In genomic region chr10:80497187-80498038, GRCh38 we compare ENCODE assay signal across 7 cellular contexts.
DNase-seq lines count a peak whose midpoint lies in the region; TF ChIP-seq lines count a peak whose summit lies in the region.

No MANE protein-coding gene starts in this region.

- TF ChIP-seq CTCF in astrocyte of the cerebellum (IDR thresholded peaks at IDR 0.05; ENCODE audit: low read depth, low read length, missing control alignments), result no peak

- peak overlapping the region; percentile 16 for H3K9ac ChIP-seq in NT2/D1 (ENCODE audit: insufficient read length, low read depth)

- no peaks in the 10 kb centered on the region for H3K27me3 ChIP-seq in NT2/D1 (ENCODE audit: insufficient read depth, insufficient read length)

- DNase-seq in NT2/D1 (ENCODE audit: low read depth, low spot score), result no peak
- peak; percentile 88 for DNase-seq in astrocyte of the cerebellum (ENCODE audit: low read depth)
- peak; percentile 78 for DNase-seq in iris pigment epithelial cell (ENCODE audit: low read depth)
- peak; percentile 64 for DNase-seq in stromal cell of bone marrow (ENCODE audit: low read depth)
- DNase-seq in cortex of kidney (lab: John Stamatoyannopoulos, UW), result no peak
- DNase-seq in SKM-1 (lab: John Stamatoyannopoulos, UW; ENCODE audit: unreplicated experiment), result no peak
- DNase-seq in NCI-H526 treated with DMSO at 0.1 percent for 48 hours (lab: John Stamatoyannopoulos, UW), result no peak

- in situ Hi-C loops in astrocyte of the cerebellum (cut with HindIII; ENCODE audit: low sequenced_read_pairs), result no loop called here

- H3K4me1 ChIP-seq in NT2/D1 (ENCODE audit: insufficient read depth, insufficient read length), result peaks cover 23% of the 10 kb centered on the region

- no peak overlapping the region for H3K4me3 ChIP-seq in NT2/D1 (ENCODE audit: insufficient read length, low read depth)
- no peak overlapping the region for H3K4me3 ChIP-seq in astrocyte of the cerebellum (ENCODE audit: low read depth, low read length)

- peaks cover 7% of the 10 kb centered on the region for H3K36me3 ChIP-seq in NT2/D1 (ENCODE audit: insufficient read depth, insufficient read length, low read length)

- no peaks in the 10 kb centered on the region for H3K9me3 ChIP-seq in NT2/D1 (ENCODE audit: insufficient read depth, low read length)

Comparison
In these comparisons a context has a peak if more than half of its experiments do, and no peak if none do; other contexts are left out.
1. DNase-seq: peak in astrocyte of the cerebellum (single experiment), iris pigment epithelial cell (single experiment) and stromal cell of bone marrow (single experiment); none in NT2/D1 (single experiment), cortex of kidney (single experiment), SKM-1 (single experiment) and NCI-H526 treated with DMSO at 0.1 percent for 48 hours (single experiment).